In the genomic region with DNA sequence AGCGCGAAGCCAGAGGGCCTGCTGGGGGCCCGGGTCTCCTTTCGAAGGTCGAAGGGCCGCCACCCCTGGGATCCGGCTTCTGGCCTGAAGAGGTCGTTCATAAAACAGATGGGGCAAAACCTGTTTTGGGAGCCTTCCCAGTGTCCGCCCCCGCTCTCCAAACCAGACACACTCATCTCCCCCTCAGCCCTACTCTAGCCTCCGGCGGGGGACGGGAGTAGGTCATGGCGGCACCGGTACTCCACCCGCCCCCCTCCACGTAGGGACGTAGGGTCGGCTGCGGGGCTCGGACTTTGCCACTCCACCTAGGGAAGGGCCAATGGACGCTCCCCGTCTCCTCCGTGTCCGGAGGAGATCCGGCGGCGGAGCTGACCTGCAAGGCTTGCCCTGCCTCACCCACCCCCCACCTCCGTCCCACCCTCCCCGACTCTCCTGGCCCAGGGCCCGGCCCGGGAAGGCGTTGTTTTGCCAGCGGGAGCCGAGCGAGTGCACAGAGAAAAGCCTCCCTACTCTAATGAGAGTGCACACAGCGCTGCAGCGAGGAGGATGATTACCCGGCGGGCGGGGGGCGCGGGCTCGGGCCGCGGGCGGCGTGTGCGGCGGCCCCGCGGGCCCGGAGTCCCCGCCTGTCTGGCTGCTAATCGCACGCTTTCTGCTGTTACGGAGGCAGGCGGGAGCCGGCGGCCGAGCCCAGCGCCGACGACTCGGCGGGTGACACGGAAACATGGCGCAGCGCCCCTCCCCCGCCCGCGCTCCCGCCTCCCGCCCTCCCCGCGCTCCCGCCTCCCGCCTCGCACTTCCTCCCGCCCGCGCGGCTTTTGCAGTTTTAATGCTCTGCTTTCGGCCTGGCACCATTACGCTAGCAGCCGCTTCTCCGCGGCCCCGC, we compare ENCODE assay signal across 8 cellular contexts. TPM values are rescaled to one million over a fixed set of nuclear protein-coding genes. Genes with fewer than 3 reads are reported as not detected.
DNase-seq lines count a peak whose midpoint lies in the region; ATAC-seq and TF ChIP-seq lines count a peak whose summit lies in the region.

No MANE protein-coding gene starts in this region.

- peaks cover 0 to 11% (median 0%) of the 10 kb centered on the region in 11 experiments; a peak in 4 of 22 replicates for H3K36me3 ChIP-seq in BLaER1 treated with 17β-estradiol and CSF1 and Interleukin-3, amounts not matched to agents 10 nM and 100 nM
- no peaks in the 10 kb centered on the region for H3K36me3 ChIP-seq in HCT116 (ENCODE audit: control insufficient read depth in 1 of 2, insufficient read depth in 2 of 2, low read length in 2 of 2)
- no peaks in the 10 kb centered on the region for H3K36me3 ChIP-seq in PC-9 (ENCODE audit: low read depth)
- no peaks in the 10 kb centered on the region for H3K36me3 ChIP-seq in gastroesophageal sphincter

- POLR2A ChIA-PET in HCT116 (lab: Charles Lee) = interaction anchor here (1.0 kb wide), 1 partner anchor 10 kb away, joined by 3 read pairs; no protein-coding TSS in a partner anchor
- POLR2A ChIA-PET in PC-9 (lab: Charles Lee; ENCODE audit: unreplicated experiment) = no interaction called here

- ATAC-seq in HCT116 (peak; percentile 19), gastroesophageal sphincter (peak; percentile 31), GM18511 (IDR thresholded peaks at IDR 0.05; ENCODE audit: unreplicated experiment) (no peak), GM18517 (IDR thresholded peaks at IDR 0.05; ENCODE audit: unreplicated experiment) (no peak)

- CTCF ChIA-PET in HCT116 (lab: Charles Lee) (no interaction called here), PC-9 (lab: Charles Lee) (no interaction called here)

- H3K27me3 ChIP-seq in BLaER1 treated with 17β-estradiol and CSF1 and Interleukin-3, amounts not matched to agents 10 nM and 100 nM = peaks cover 6 to 28% (median 12%) of the 10 kb centered on the region in 11 experiments; a peak in 18 of 22 replicates
- H3K27me3 ChIP-seq in HCT116 (ENCODE audit: insufficient read depth, low read length) (no peaks in the 10 kb centered on the region), PC-9 (ENCODE audit: insufficient read depth, low read depth) (no peaks in the 10 kb centered on the region), gastroesophageal sphincter (no peaks in the 10 kb centered on the region)

- peak overlapping the region; percentile 76 to 84 (median 79) for H3K9ac ChIP-seq in BLaER1 treated with 17β-estradiol and CSF1 and Interleukin-3, amounts not matched to agents 10 nM and 100 nM
- H3K9ac ChIP-seq in HCT116 (ENCODE audit: low read length) = peak overlapping the region; percentile 82

- no peak for DNase-seq in HCT116 (ENCODE audit: low read depth, low spot score)
- peak in 1 of 2 experiments; percentile 48 for DNase-seq in PC-9
- DNase-seq in activated gamma-delta T cell (lab: John Stamatoyannopoulos, UW) = peak; percentile 61
- peak; percentile 62 for DNase-seq in occipital lobe (lab: John Stamatoyannopoulos, UW)

- H3K79me2 ChIP-seq in HCT116 (ENCODE audit: insufficient read depth, low read length) (peaks cover 45% of the 10 kb centered on the region), PC-9 (ENCODE audit: low read depth) (peaks cover 13% of the 10 kb centered on the region; the same call in 1 of the 2 replicates)

- peak overlapping the region; percentile 53 to 69 (median 60) for H3K4me3 ChIP-seq in BLaER1 treated with 17β-estradiol and CSF1 and Interleukin-3, amounts not matched to agents 10 nM and 100 nM
- H3K4me3 ChIP-seq in HCT116 (replicated peaks in 1 of 2; ENCODE audit: low read depth in 1 of 2, low read length in 2 of 2) = peak overlapping the region; percentile 54 to 62
- H3K4me3 ChIP-seq in PC-9 = peak overlapping the region; percentile 54; the same call in 1 of the 2 replicates
- peak overlapping the region; percentile 45 to 78 for H3K4me3 ChIP-seq in gastroesophageal sphincter

- intact Hi-C loops in HCT116 (cut with micrococcal nuclease) (loop anchor here (5.0 kb wide), 1 partner anchor 51 kb away; no protein-coding TSS in a partner anchor), PC-9 (cut with micrococcal nuclease; ENCODE audit: unreplicated experiment) (loop anchor here (5.0 kb wide), 1 partner anchor 46 kb away; no protein-coding TSS in a partner anchor)

- H3K9me2 ChIP-seq in HCT116 (ENCODE audit: insufficient read depth) (no peaks in the 10 kb centered on the region), PC-9 (ENCODE audit: insufficient read depth) (no peaks in the 10 kb centered on the region)

- H3K27ac ChIP-seq in BLaER1 treated with 17β-estradiol and CSF1 and Interleukin-3, amounts not matched to agents 10 nM and 100 nM = peak overlapping the region; percentile 70 to 87 (median 78)
- H3K27ac ChIP-seq in HCT116 (ENCODE audit: low read depth, low read length) (peak overlapping the region; percentile 99), PC-9 (peak overlapping the region; percentile 54), gastroesophageal sphincter (peak overlapping the region; percentile 78 to 98 (median 94))

- WGBS in gastroesophageal sphincter (ENCODE audit: low coverage in 1 of 2), 2 donors = 2% methylated on average over 23 of the region's 89 CpGs; no CpG with 5 or more reads in 1 of the 2 donors

- H4K20me1 ChIP-seq in BLaER1 treated with 17β-estradiol and CSF1 and Interleukin-3, amounts not matched to agents 10 nM and 100 nM = peaks cover 5 to 90% (median 83%) of the 10 kb centered on the region in 11 experiments; a peak in 20 of 22 replicates
- H4K20me1 ChIP-seq in HCT116 (ENCODE audit: insufficient read depth) (no peaks in the 10 kb centered on the region), PC-9 (ENCODE audit: insufficient read depth) (no peaks in the 10 kb centered on the region)

- BruUV-seq in HCT116 (replicated peaks; lab: Mats Ljungman, UMichigan) = TSS peak; percentile 40
- BruUV-seq in PC-9 (replicated peaks; lab: Mats Ljungman, UMichigan) = no TSS peak

- no peaks in the 10 kb centered on the region for H3F3A ChIP-seq in PC-9 (ENCODE audit: insufficient read depth, low read depth)

- RAD21 ChIA-PET in HCT116 (lab: Charles Lee; ENCODE audit: low non-redundant PET in 1 of 2, low total read pairs in 2 of 2, uncharacterized antibody in 2 of 2, unreplicated experiment in 2 of 2) = interaction anchor here in 1 of 2 experiments (1.1 kb wide), 1 partner anchor 13 kb away, joined by 3 read pairs; no protein-coding TSS in a partner anchor

- H3K4me2 ChIP-seq in BLaER1 treated with 17β-estradiol and CSF1 and Interleukin-3, amounts not matched to agents 10 nM and 100 nM = peak overlapping the region; percentile 82 to 95 (median 91)
- peak overlapping the region; percentile 83 for H3K4me2 ChIP-seq in HCT116 (ENCODE audit: low read length)
- H3K4me2 ChIP-seq in PC-9 = peak overlapping the region; percentile 66

- TF ChIP-seq EP300 in gastroesophageal sphincter (IDR thresholded peaks at IDR 0.05) = no peak

- TF ChIP-seq CTCF in HCT116 (IDR thresholded peaks at IDR 0.05 in 2 of 3, conservative IDR thresholded peaks at IDR 0.05 in 1 of 3; ENCODE audit: borderline replicate concordance in 1 of 3, insufficient read depth in 1 of 3, low read depth in 2 of 3, low read length in 2 of 3) = no peak
- TF ChIP-seq CTCF in PC-9 (conservative IDR thresholded peaks at IDR 0.05) = no peak
- no peak for TF ChIP-seq CTCF in gastroesophageal sphincter (IDR thresholded peaks at IDR 0.05)

- no peak for TF ChIP-seq RAD21 in HCT116 (IDR thresholded peaks at IDR 0.05; ENCODE audit: low read depth)

- peak; percentile 19 for TF ChIP-seq POLR2A in HCT116 (IDR thresholded peaks at IDR 0.05; ENCODE audit: borderline replicate concordance, extremely low read depth, insufficient read depth, insufficient read length)
- TF ChIP-seq POLR2A in gastroesophageal sphincter (IDR thresholded peaks at IDR 0.05) = peak; percentile 14 to 24

- H3K4me1 ChIP-seq in BLaER1 treated with 17β-estradiol and CSF1 and Interleukin-3, amounts not matched to agents 10 nM and 100 nM = peaks cover 53 to 87% (median 76%) of the 10 kb centered on the region in 10 experiments
- H3K4me1 ChIP-seq in HCT116 (ENCODE audit: control insufficient read depth in 1 of 2, insufficient read depth in 2 of 2, low read length in 2 of 2) (peaks cover 31 to 56% of the 10 kb centered on the region in 2 experiments), PC-9 (replicated peaks; ENCODE audit: insufficient read depth) (0 out of 2 replicates have a peak, but pooled peaks cover 4% of the 10 kb centered on the region), gastroesophageal sphincter (peaks cover 0 to 43% (median 18%) of the 10 kb centered on the region in 3 donors)

- no peak overlapping the region for H2AFZ ChIP-seq in HCT116 (ENCODE audit: low read depth, low read length, poor library complexity, severe bottlenecking)
- no peak overlapping the region for H2AFZ ChIP-seq in PC-9

- H3K9me3 ChIP-seq in BLaER1 treated with 17β-estradiol and CSF1 and Interleukin-3, amounts not matched to agents 10 nM and 100 nM (replicated peaks in 1 of 11) = peaks cover 49 to 74% (median 69%) of the 10 kb centered on the region in 11 experiments
- H3K9me3 ChIP-seq in HCT116 (ENCODE audit: control insufficient read depth in 1 of 2, insufficient read depth in 1 of 2, low read depth in 1 of 2, low read length in 2 of 2) (no peaks in the 10 kb centered on the region), PC-9 (ENCODE audit: insufficient read depth, low read depth) (no peaks in the 10 kb centered on the region), gastroesophageal sphincter (no peaks in the 10 kb centered on the region)

TF ChIP-seq in HCT116, 20 proteins besides CTCF, POLR2A, EP300 and RAD21:
- TF ChIP-seq YY1 (IDR thresholded peaks at IDR 0.05; ENCODE audit: extremely low read depth, insufficient replicate concordance, low read depth, low read length) (peak; percentile 7), FOSL1 (IDR thresholded peaks at IDR 0.05; ENCODE audit: low read depth) (no peak), SP1 (IDR thresholded peaks at IDR 0.05; ENCODE audit: low read depth) (no peak), POLR2AphosphoS5 (IDR thresholded peaks at IDR 0.05; ENCODE audit: low read depth, low read length) (peak; percentile 21)
- TF ChIP-seq, protein P1, sequence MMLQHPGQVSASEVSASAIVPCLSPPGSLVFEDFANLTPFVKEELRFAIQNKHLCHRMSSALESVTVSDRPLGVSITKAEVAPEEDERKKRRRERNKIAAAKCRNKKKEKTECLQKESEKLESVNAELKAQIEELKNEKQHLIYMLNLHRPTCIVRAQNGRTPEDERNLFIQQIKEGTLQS (IDR thresholded peaks at IDR 0.05) = no peak

RNA-seq across cellular contexts. Expression of a gene that starts 8.3 kb away (rescaled TPM):
- total RNA-seq in HCT116 (2021; ENCODE audit: unreplicated experiment) (35.1 TPM), PC-9 (2021) (0.68 and 1.5 TPM in 2 replicates), gastroesophageal sphincter (10 to 100 TPM; 18.4 to 27.4 (median 21.4) TPM), occipital lobe (26.0 TPM)
- 12.3 and 14.5 TPM in 2 replicates for polyA plus RNA-seq in HCT116 (2012)

Comparison
In these comparisons a context has a peak if more than half of its experiments do, and no peak if none do; other contexts are left out.
1. ATAC-seq: peak in HCT116 (single experiment) and gastroesophageal sphincter (single experiment); none in GM18511 (single experiment) and GM18517 (single experiment).
2. Peak in every context shown above with its lines, with median percentiles within 50 percentile points of each other: H3K27ac ChIP-seq, H3K4me2 ChIP-seq and H3K4me3 ChIP-seq.